16 cellular contexts compared by ENCODE assay signal in genomic region chr4:166777760-166778159, GRCh38.
A peak's percentile ranks its signal among the peaks of the same experiment; 100 is the strongest.
DNase-seq lines count a peak whose midpoint lies in the region; ATAC-seq, FAIRE-seq and TF ChIP-seq lines count a peak whose summit lies in the region.
"Had no signal": no experiment of that assay in that cellular context is flagged by ENCODE, and none has a peak within 500 bp of the region (broad histone marks: within the 10 kb centered on the region; RNA-seq: fewer than 3 reads in every experiment).

No MANE protein-coding gene starts in this region.

- H3K79me2 ChIP-seq in GM12878 (ENCODE audit: control insufficient read depth, insufficient read depth, low read length): no peaks in the 10 kb centered on the region
- no peaks in the 10 kb centered on the region for H3K79me2 ChIP-seq in PC-9 (ENCODE audit: low read depth)

- H3K9ac ChIP-seq in GM12878 (ENCODE audit: control insufficient read depth, insufficient read depth, low read length): no peak overlapping the region
- H3K9ac ChIP-seq: BLaER1 treated with 17β-estradiol and CSF1 and Interleukin-3, amounts not matched to agents 10 nM and 100 nM had no signal

- no peak overlapping the region; the same call in 1 of the 2 replicates for H3K4me2 ChIP-seq in GM12878 (ENCODE audit: control insufficient read depth, insufficient read depth)
- no peak overlapping the region for H3K4me2 ChIP-seq in PC-9
- H3K4me2 ChIP-seq: BLaER1 treated with 17β-estradiol and CSF1 and Interleukin-3, amounts not matched to agents 10 nM and 100 nM; GM23338 had no signal

- no peaks in the 10 kb centered on the region for H3K9me2 ChIP-seq in PC-9 (ENCODE audit: insufficient read depth)

- H3F3A ChIP-seq in PC-9 (ENCODE audit: insufficient read depth, low read depth): no peaks in the 10 kb centered on the region

- DNase-seq in GM12865 (ENCODE audit: low read depth) (peak; percentile 4), GM12878 (ENCODE audit: low read depth, low spot score) (peak; percentile 7), PC-9 (no peak)
- no peak for DNase-seq in activated naive CD4-positive, alpha-beta T cell treated with anti-CD3 and anti-CD28 coated beads, Interleukin-2, amount 10 ng/mL, durations not matched to agents 7 days and 5 days
- DNase-seq: 8988T; CD4-positive, CD25-positive, alpha-beta regulatory T cell; DMS 273 treated with DMSO at 0.1 percent for 48 hours; H7; IMR-90; KBM-7 had no signal

- peak; percentile 76 for FAIRE-seq in GM12878 (lab: Jason Lieb, UNC)
- FAIRE-seq: GM12891 had no signal

- in situ Hi-C loops in GM12878 (cut with MboI): no loop called here

- SMC1A ChIA-PET in GM12878 (lab: Charles Lee; ENCODE audit: uncharacterized antibody, unreplicated experiment): interaction anchor here (2.1 kb wide), 1 partner anchor 8 kb away, joined by 5 read pairs; no protein-coding TSS in a partner anchor

- H2AFZ ChIP-seq in GM12878 (ENCODE audit: control insufficient read depth, low read depth, low read length) (no peak overlapping the region; the same call in 1 of the 2 replicates), PC-9 (no peak overlapping the region)
- H2AFZ ChIP-seq: GM23338 had no signal

- RAD21 ChIA-PET in GM12878 (lab: Charles Lee; ENCODE audit: unreplicated experiment): no interaction called here

- H3K4me3 Mint-ChIP-seq in activated naive CD4-positive, alpha-beta T cell treated with anti-CD3 and anti-CD28 coated beads, Interleukin-2, amount 10 ng/mL, durations not matched to agents 7 days and 5 days: no peak overlapping the region
- H3K4me3 Mint-ChIP-seq: CD4-positive, CD25-positive, alpha-beta regulatory T cell; GM23338 had no signal

- no peaks in the 10 kb centered on the region for H3K36me3 Mint-ChIP-seq in activated naive CD4-positive, alpha-beta T cell treated with anti-CD3 and anti-CD28 coated beads, Interleukin-2, amount 10 ng/mL, durations not matched to agents 7 days and 5 days
- H3K36me3 Mint-ChIP-seq: CD4-positive, CD25-positive, alpha-beta regulatory T cell had no signal

- H3K36me3 ChIP-seq in GM12878 (ENCODE audit: control insufficient read depth in 2 of 2, insufficient read depth in 2 of 2, low read length in 1 of 2) (no peaks in the 10 kb centered on the region), PC-9 (ENCODE audit: low read depth) (no peaks in the 10 kb centered on the region)
- H3K36me3 ChIP-seq: BLaER1 treated with 17β-estradiol and CSF1 and Interleukin-3, amounts not matched to agents 10 nM and 100 nM had no signal

- peaks cover 5% of the 10 kb centered on the region for H3K9me3 Mint-ChIP-seq in activated naive CD4-positive, alpha-beta T cell treated with anti-CD3 and anti-CD28 coated beads, Interleukin-2, amount 10 ng/mL, durations not matched to agents 7 days and 5 days
- H3K9me3 Mint-ChIP-seq: GM23338 had no signal

- H3K27ac ChIP-seq in GM12878 (ENCODE audit: control insufficient read depth, insufficient read depth): no peak overlapping the region
- no peak overlapping the region for H3K27ac ChIP-seq in PC-9
- H3K27ac ChIP-seq: BLaER1 treated with 17β-estradiol and CSF1 and Interleukin-3, amounts not matched to agents 10 nM and 100 nM had no signal

- CTCF ChIA-PET in GM12878 (lab: Yijun Ruan, JAX) (no interaction called here), PC-9 (lab: Charles Lee) (no interaction called here)
- CTCF ChIA-PET in activated naive CD4-positive, alpha-beta T cell treated with anti-CD3 and anti-CD28 coated beads, Interleukin-2, amount 10 ng/mL, durations not matched to agents 7 days and 5 days (lab: Charles Lee): no interaction called here

- no peak overlapping the region for H3K27ac Mint-ChIP-seq in activated naive CD4-positive, alpha-beta T cell treated with anti-CD3 and anti-CD28 coated beads, Interleukin-2, amount 10 ng/mL, durations not matched to agents 7 days and 5 days
- H3K27ac Mint-ChIP-seq: CD4-positive, CD25-positive, alpha-beta regulatory T cell; GM23338 had no signal

- ATAC-seq in HG02588 (IDR thresholded peaks at IDR 0.05; ENCODE audit: unreplicated experiment) (peak; percentile 62), HG02852 (IDR thresholded peaks at IDR 0.05; ENCODE audit: unreplicated experiment) (peak; percentile 58), GM12878 (peak; percentile 60), HG02763 (IDR thresholded peaks at IDR 0.05; ENCODE audit: unreplicated experiment) (no peak)
- ATAC-seq: GM23338 had no signal

- no peaks in the 10 kb centered on the region for H3K27me3 Mint-ChIP-seq in activated naive CD4-positive, alpha-beta T cell treated with anti-CD3 and anti-CD28 coated beads, Interleukin-2, amount 10 ng/mL, durations not matched to agents 7 days and 5 days
- H3K27me3 Mint-ChIP-seq: CD4-positive, CD25-positive, alpha-beta regulatory T cell had no signal

- TF ChIP-seq CTCF in GM12865 (IDR thresholded peaks at IDR 0.05; ENCODE audit: insufficient read depth, low read depth, low read length, missing control alignments) (no peak), GM12878 (IDR thresholded peaks at IDR 0.05 in 2 of 3, conservative IDR thresholded peaks at IDR 0.05 in 1 of 3; ENCODE audit: control insufficient read depth in 2 of 3, extremely low read depth in 1 of 3, insufficient read depth in 1 of 3, low read depth in 3 of 3, low read length in 3 of 3) (no peak), PC-9 (conservative IDR thresholded peaks at IDR 0.05) (no peak)

- intact Hi-C loops in GM12878 (cut with micrococcal nuclease; ENCODE audit: unreplicated experiment) (no loop called here), PC-9 (cut with micrococcal nuclease; ENCODE audit: unreplicated experiment) (no loop called here)

- H4K20me1 ChIP-seq in GM12878 (ENCODE audit: control insufficient read depth, insufficient read depth): no peaks in the 10 kb centered on the region
- H4K20me1 ChIP-seq in PC-9 (ENCODE audit: insufficient read depth): no peaks in the 10 kb centered on the region
- H4K20me1 ChIP-seq: BLaER1 treated with 17β-estradiol and CSF1 and Interleukin-3, amounts not matched to agents 10 nM and 100 nM had no signal

- no peak for TF ChIP-seq POLR2A in GM12878 (IDR thresholded peaks at IDR 0.05; ENCODE audit: low read depth, low read length)

- TF ChIP-seq EP300 in GM12878 (IDR thresholded peaks at IDR 0.05; ENCODE audit: borderline replicate concordance in 1 of 2, control insufficient read depth in 1 of 2, low read depth in 2 of 2, low read length in 2 of 2): peak in 1 of 2 experiments; percentile 16; a peak in 1 of 4 replicates

- H3K4me3 ChIP-seq in GM12865 (ENCODE audit: low read depth, low read length) (no peak overlapping the region), GM12878 (no peak overlapping the region), PC-9 (no peak overlapping the region)
- H3K4me3 ChIP-seq: BLaER1 treated with 17β-estradiol and CSF1 and Interleukin-3, amounts not matched to agents 10 nM and 100 nM; GM23338 had no signal

- BruUV-seq in GM12878 (replicated peaks; lab: Mats Ljungman, UMichigan): no TSS peak
- no TSS peak for BruUV-seq in PC-9 (replicated peaks; lab: Mats Ljungman, UMichigan)

- no peaks in the 10 kb centered on the region for H3K4me1 ChIP-seq in GM12878 (ENCODE audit: control insufficient read depth, insufficient read depth, low read length)
- no peaks in the 10 kb centered on the region for H3K4me1 ChIP-seq in PC-9 (replicated peaks; ENCODE audit: insufficient read depth)
- H3K4me1 ChIP-seq: BLaER1 treated with 17β-estradiol and CSF1 and Interleukin-3, amounts not matched to agents 10 nM and 100 nM had no signal

- H3K27me3 ChIP-seq in GM12878 (replicated peaks in 1 of 2; ENCODE audit: control insufficient read depth in 2 of 2, insufficient read depth in 2 of 2, low read length in 1 of 2) (no peaks in the 10 kb centered on the region), PC-9 (ENCODE audit: insufficient read depth, low read depth) (no peaks in the 10 kb centered on the region)
- H3K27me3 ChIP-seq: BLaER1 treated with 17β-estradiol and CSF1 and Interleukin-3, amounts not matched to agents 10 nM and 100 nM had no signal

- TF ChIP-seq RAD21 in GM12878 (IDR thresholded peaks at IDR 0.05; ENCODE audit: insufficient read depth, low read depth, low read length): no peak

- H3K9me3 ChIP-seq in GM12878 (replicated peaks; ENCODE audit: control insufficient read depth, insufficient read depth, low read length): no peaks in the 10 kb centered on the region; the same call in 1 of the 3 replicates
- H3K9me3 ChIP-seq in PC-9 (ENCODE audit: insufficient read depth, low read depth): no peaks in the 10 kb centered on the region
- H3K9me3 ChIP-seq: BLaER1 treated with 17β-estradiol and CSF1 and Interleukin-3, amounts not matched to agents 10 nM and 100 nM had no signal

- POLR2A ChIA-PET in GM12878 (lab: Charles Lee) (no interaction called here), PC-9 (lab: Charles Lee; ENCODE audit: unreplicated experiment) (no interaction called here)

- no peaks in the 10 kb centered on the region for H3K4me1 Mint-ChIP-seq in activated naive CD4-positive, alpha-beta T cell treated with anti-CD3 and anti-CD28 coated beads, Interleukin-2, amount 10 ng/mL, durations not matched to agents 7 days and 5 days
- H3K4me1 Mint-ChIP-seq: CD4-positive, CD25-positive, alpha-beta regulatory T cell had no signal

TF ChIP-seq in GM12878, 131 proteins besides CTCF, POLR2A, EP300 and RAD21 (continues in another document):
- TF ChIP-seq NRF1 (conservative IDR thresholded peaks at IDR 0.05; ENCODE audit: low read depth, low read length): no peak
- peak; percentile 75; the same call in 1 of the 2 replicates for TF ChIP-seq FOXM1 (IDR thresholded peaks at IDR 0.05; ENCODE audit: low read depth, low read length)
- peak; percentile 44; the same call in 1 of the 2 replicates for TF ChIP-seq MTA2 (IDR thresholded peaks at IDR 0.05; ENCODE audit: low read depth)
- TF ChIP-seq ASH2L (IDR thresholded peaks at IDR 0.05; ENCODE audit: borderline replicate concordance, low read depth): no peak
- TF ChIP-seq IKZF2 (IDR thresholded peaks at IDR 0.05): peak in 1 of 2 experiments; percentile 38; a peak in 2 of 4 replicates
- peak; percentile 23 for TF ChIP-seq MEF2B (IDR thresholded peaks at IDR 0.05; ENCODE audit: partially characterized antibody, poor library complexity, severe bottlenecking)
- peak; percentile 73; the same call in 1 of the 2 replicates for TF ChIP-seq RUNX3 (IDR thresholded peaks at IDR 0.05; ENCODE audit: low read length)
- peak; percentile 78 for TF ChIP-seq NFIC (IDR thresholded peaks at IDR 0.05; ENCODE audit: low read depth, low read length)
- no peak for TF ChIP-seq NFXL1 (IDR thresholded peaks at IDR 0.05; ENCODE audit: borderline replicate concordance)
- TF ChIP-seq, protein P1, sequence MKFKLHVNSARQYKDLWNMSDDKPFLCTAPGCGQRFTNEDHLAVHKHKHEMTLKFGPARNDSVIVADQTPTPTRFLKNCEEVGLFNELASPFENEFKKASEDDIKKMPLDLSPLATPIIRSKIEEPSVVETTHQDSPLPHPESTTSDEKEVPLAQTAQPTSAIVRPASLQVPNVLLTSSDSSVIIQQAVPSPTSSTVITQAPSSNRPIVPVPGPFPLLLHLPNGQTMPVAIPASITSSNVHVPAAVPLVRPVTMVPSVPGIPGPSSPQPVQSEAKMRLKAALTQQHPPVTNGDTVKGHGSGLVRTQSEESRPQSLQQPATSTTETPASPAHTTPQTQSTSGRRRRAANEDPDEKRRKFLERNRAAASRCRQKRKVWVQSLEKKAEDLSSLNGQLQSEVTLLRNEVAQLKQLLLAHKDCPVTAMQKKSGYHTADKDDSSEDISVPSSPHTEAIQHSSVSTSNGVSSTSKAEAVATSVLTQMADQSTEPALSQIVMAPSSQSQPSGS (IDR thresholded peaks at IDR 0.05; ENCODE audit: low read length): peak; percentile 39; the same call in 1 of the 2 replicates

Comparison
In these comparisons a context has a peak if more than half of its experiments do, and no peak if none do; other contexts are left out.
1. DNase-seq: peak in GM12865 (single experiment) and GM12878 (single experiment); none in activated naive CD4-positive, alpha-beta T cell treated with anti-CD3 and anti-CD28 coated beads, Interleukin-2, amount 10 ng/mL, durations not matched to agents 7 days and 5 days (single experiment) and PC-9 (0 of 2).